8 cellular contexts compared by ENCODE assay signal in genomic region chr21:7753380-7753877, GRCh38.
A peak's percentile ranks its signal among the peaks of the same experiment; 100 is the strongest.
DNase-seq lines count a peak whose midpoint lies in the region; ATAC-seq and TF ChIP-seq lines count a peak whose summit lies in the region.
"Not testable (repeated sequence)": the region's sequence is repeated elsewhere in the genome, so short reads cannot be mapped to it uniquely, and the experiment has no call there.

No MANE protein-coding gene starts in this region.

- DNase-seq in activated CD8-positive, alpha-beta T cell treated with anti-CD3 and anti-CD28 coated beads for 36 hours: peak; percentile 13

- H3K9me3 Mint-ChIP-seq in activated CD8-positive, alpha-beta T cell treated with anti-CD3 and anti-CD28 coated beads for 36 hours; stimulated activated memory B cell treated with anti-CD40 and anti-IgM and Interleukin-4, amounts not matched to agents 10 μg/mL and 1 μg/mL and 100 μg/mL, for 72 hours: not testable (repeated sequence)

- TF ChIP-seq CTCF in activated CD8-positive, alpha-beta T cell treated with anti-CD3 and anti-CD28 coated beads for 36 hours (IDR thresholded peaks at IDR 0.05): not testable (repeated sequence)

- not testable (repeated sequence) for H3K27me3 Mint-ChIP-seq in activated CD8-positive, alpha-beta T cell treated with anti-CD3 and anti-CD28 coated beads for 36 hours; stimulated activated memory B cell treated with anti-CD40 and anti-IgM and Interleukin-4, amounts not matched to agents 10 μg/mL and 1 μg/mL and 100 μg/mL, for 72 hours

- not testable (repeated sequence) for H3K36me3 Mint-ChIP-seq in activated CD8-positive, alpha-beta T cell treated with anti-CD3 and anti-CD28 coated beads for 36 hours (ENCODE audit: low read depth); stimulated activated memory B cell treated with anti-CD40 and anti-IgM and Interleukin-4, amounts not matched to agents 10 μg/mL and 1 μg/mL and 100 μg/mL, for 72 hours

- not testable (repeated sequence) for H3K4me1 Mint-ChIP-seq in activated CD8-positive, alpha-beta T cell treated with anti-CD3 and anti-CD28 coated beads for 36 hours (ENCODE audit: low read depth); stimulated activated memory B cell treated with anti-CD40 and anti-IgM and Interleukin-4, amounts not matched to agents 10 μg/mL and 1 μg/mL and 100 μg/mL, for 72 hours

- intact Hi-C loops in activated CD8-positive, alpha-beta T cell treated with anti-CD3 and anti-CD28 coated beads for 36 hours (cut with micrococcal nuclease): not testable (repeated sequence)

- CTCF ChIA-PET in activated CD8-positive, alpha-beta T cell treated with anti-CD3 and anti-CD28 coated beads for 36 hours (lab: Charles Lee): not testable (repeated sequence)

- POLR2A ChIA-PET in activated CD8-positive, alpha-beta T cell treated with anti-CD3 and anti-CD28 coated beads for 36 hours (lab: Charles Lee): not testable (repeated sequence)

- H3K4me3 Mint-ChIP-seq in activated CD8-positive, alpha-beta T cell treated with anti-CD3 and anti-CD28 coated beads for 36 hours; stimulated activated memory B cell treated with anti-CD40 and anti-IgM and Interleukin-4, amounts not matched to agents 10 μg/mL and 1 μg/mL and 100 μg/mL, for 72 hours: not testable (repeated sequence)

- ATAC-seq in GM18508 (IDR thresholded peaks at IDR 0.05; ENCODE audit: insufficient read depth, unreplicated experiment): peak; percentile 79
- peak; percentile 81 for ATAC-seq in GM19438 (IDR thresholded peaks at IDR 0.05; ENCODE audit: low read depth, unreplicated experiment)
- peak; percentile 70 for ATAC-seq in GM21825 (IDR thresholded peaks at IDR 0.05; ENCODE audit: unreplicated experiment)
- peak; percentile 95 for ATAC-seq in HG03025 (IDR thresholded peaks at IDR 0.05; ENCODE audit: low FRiP score, unreplicated experiment)
- ATAC-seq in HG03521 (IDR thresholded peaks at IDR 0.05; ENCODE audit: unreplicated experiment): peak; percentile 88
- peak; percentile 91 for ATAC-seq in activated CD8-positive, alpha-beta T cell treated with anti-CD3 and anti-CD28 coated beads for 36 hours
- peak; percentile 88 for ATAC-seq in esophagus mucosa
- peak; percentile 97 for ATAC-seq in stimulated activated memory B cell treated with anti-CD40 and anti-IgM and Interleukin-4, amounts not matched to agents 10 μg/mL and 1 μg/mL and 100 μg/mL, for 72 hours

- not testable (repeated sequence) for H3K27ac Mint-ChIP-seq in activated CD8-positive, alpha-beta T cell treated with anti-CD3 and anti-CD28 coated beads for 36 hours; stimulated activated memory B cell treated with anti-CD40 and anti-IgM and Interleukin-4, amounts not matched to agents 10 μg/mL and 1 μg/mL and 100 μg/mL, for 72 hours

Comparison
In these comparisons a context has a peak if more than half of its experiments do, and no peak if none do; other contexts are left out.
1. Peak in every context shown above with its lines: DNase-seq and ATAC-seq.